In the genomic region with DNA sequence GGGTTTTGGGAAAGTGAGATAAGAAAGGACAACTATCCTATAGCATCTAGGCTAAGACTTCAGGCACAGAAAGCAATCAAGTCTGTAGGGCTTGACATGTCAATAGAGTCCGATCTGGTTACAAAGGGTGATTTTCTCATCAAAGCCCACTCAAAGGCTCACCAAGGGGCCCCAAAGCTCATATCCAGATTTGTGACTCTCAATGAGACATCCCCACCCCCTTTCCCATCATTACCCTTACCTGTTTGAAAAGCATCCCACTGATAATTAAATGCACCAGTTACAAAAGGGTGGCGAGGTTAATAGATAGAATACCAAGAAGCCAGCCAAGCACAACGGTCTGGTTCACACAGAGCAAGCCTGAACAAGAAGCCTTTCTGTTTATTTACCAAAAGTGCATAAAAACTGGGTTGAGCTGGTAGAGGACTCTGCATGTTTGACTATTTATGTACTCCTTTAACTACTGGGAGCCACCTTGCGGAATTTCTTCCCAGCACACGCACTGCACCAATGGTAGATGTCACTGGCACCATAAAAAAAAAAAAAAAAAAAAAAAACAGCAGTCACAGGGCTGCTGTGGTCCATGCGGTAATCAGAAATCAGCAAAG, we compare ENCODE assay signal across 12 cellular contexts. TPM values are rescaled to one million over a fixed set of nuclear protein-coding genes. Genes with fewer than 3 reads are reported as not detected.
DNase-seq lines count a peak whose midpoint lies in the region; ATAC-seq and TF ChIP-seq lines count a peak whose summit lies in the region.
"Had no signal": no experiment of that assay in that cellular context is flagged by ENCODE, and none has a peak within 500 bp of the region (broad histone marks: within the 10 kb centered on the region; RNA-seq: fewer than 3 reads in every experiment).

No MANE protein-coding gene starts in this region.

- no peaks in the 10 kb centered on the region for H3K27me3 ChIP-seq in body of pancreas
- H3K27me3 ChIP-seq in thyroid gland = no peaks in the 10 kb centered on the region

- TF ChIP-seq POLR2A in body of pancreas (IDR thresholded peaks at IDR 0.05) (no peak), thyroid gland (IDR thresholded peaks at IDR 0.05) (no peak)

- no peaks in the 10 kb centered on the region for H3K9me3 Mint-ChIP-seq in activated T-cell treated with anti-CD3 and anti-CD28 coated beads, Interleukin-2, amount 50 U/mL, for 4 hours
- H3K9me3 Mint-ChIP-seq: CD8-positive, alpha-beta T cell; memory B cell had no signal

- intact Hi-C loops in body of pancreas (cut with DNase I) (loop anchor here (10.0 kb wide), 1 partner anchor 607 kb away; no protein-coding TSS in a partner anchor), thyroid gland (cut with DNase I) (no loop called here)

- no peak for TF ChIP-seq CTCF in body of pancreas (IDR thresholded peaks at IDR 0.05)
- TF ChIP-seq CTCF in thyroid gland (IDR thresholded peaks at IDR 0.05) = peak in 4 of 6 experiments; percentile 26 to 63 (median 39)

- no peaks in the 10 kb centered on the region for H3K36me3 ChIP-seq in body of pancreas (replicated peaks in 1 of 2; ENCODE audit: insufficient read depth in 1 of 2, low read depth in 2 of 2)
- peaks cover 0 to 3% of the 10 kb centered on the region in 2 donors for H3K36me3 ChIP-seq in thyroid gland

- H3K4me3 ChIP-seq in body of pancreas (no peak overlapping the region), thyroid gland (replicated peaks in 1 of 3) (no peak overlapping the region)

- H3K9me3 ChIP-seq in body of pancreas (no peaks in the 10 kb centered on the region), thyroid gland (no peaks in the 10 kb centered on the region)

- H3K27me3 Mint-ChIP-seq in activated T-cell treated with anti-CD3 and anti-CD28 coated beads, Interleukin-2, amount 50 U/mL, for 4 hours (ENCODE audit: low read depth) = peaks cover 48% of the 10 kb centered on the region

- H3K4me3 Mint-ChIP-seq in activated T-cell treated with anti-CD3 and anti-CD28 coated beads, Interleukin-2, amount 50 U/mL, for 4 hours = no peak overlapping the region
- H3K4me3 Mint-ChIP-seq: CD8-positive, alpha-beta T cell; memory B cell had no signal

- WGBS in body of pancreas, 2 donors = 70 to 76% methylated on average over 6 of the region's 6 CpGs
- WGBS in thyroid gland, 2 donors = 43 to 46% methylated on average over 6 of the region's 6 CpGs

- H3K27ac ChIP-seq in body of pancreas (peak overlapping the region; percentile 65 to 76 (median 73)), thyroid gland (peak overlapping the region; percentile 55 to 99 (median 60))

- peaks cover 19% of the 10 kb centered on the region for H3K4me1 Mint-ChIP-seq in activated T-cell treated with anti-CD3 and anti-CD28 coated beads, Interleukin-2, amount 50 U/mL, for 4 hours (ENCODE audit: low read depth)

- DNase-seq in NCI-H146 treated with DMSO at 0.1 percent for 48 hours (lab: John Stamatoyannopoulos, UW; ENCODE audit: unreplicated experiment) (peak; percentile 83), body of pancreas (no peak), kidney tubule cell (ENCODE audit: low spot score) (peak; percentile 78), thyroid gland (peak; percentile 42 to 59), amniotic stem cell (lab: John Stamatoyannopoulos, UW) (no peak)
- DNase-seq in activated T-cell treated with anti-CD3 and anti-CD28 coated beads, Interleukin-2, amount 50 U/mL, for 4 hours = no peak
- DNase-seq: CD8-positive, alpha-beta T cell; foreskin fibroblast; retina; SHP77 treated with DMSO at 0.1 percent for 48 hours had no signal

- no peaks in the 10 kb centered on the region for H3K36me3 Mint-ChIP-seq in activated T-cell treated with anti-CD3 and anti-CD28 coated beads, Interleukin-2, amount 50 U/mL, for 4 hours (ENCODE audit: insufficient read depth)
- H3K36me3 Mint-ChIP-seq: CD8-positive, alpha-beta T cell; memory B cell had no signal

- H3K4me1 ChIP-seq in body of pancreas = peaks cover 88% of the 10 kb centered on the region
- peaks cover 63 to 85% of the 10 kb centered on the region in 2 donors for H3K4me1 ChIP-seq in thyroid gland

- ATAC-seq in body of pancreas (no peak), GM18867 (IDR thresholded peaks at IDR 0.05; ENCODE audit: unreplicated experiment) (no peak)
- no peak for ATAC-seq in activated T-cell treated with anti-CD3 and anti-CD28 coated beads, Interleukin-2, amount 50 U/mL, for 4 hours
- ATAC-seq: CD8-positive, alpha-beta T cell had no signal

RNA-seq across cellular contexts. Expression of gene JAG1, which starts 6.1 kb away (rescaled TPM):
- total RNA-seq in body of pancreas (10 to 100 TPM; 41.2 to 55.7 TPM), thyroid gland (10 to 100 TPM; 41.2 to 67.9 (median 46.2) TPM)
- under 1 TPM; 0.33 to 0.47 (median 0.38) TPM for total RNA-seq in activated T-cell treated with anti-CD3 and anti-CD28 coated beads, Interleukin-2, amount 50 U/mL, for 4 hours

Comparison
In these comparisons a context has a peak if more than half of its experiments do, and no peak if none do; other contexts are left out.
1. DNase-seq: peak in NCI-H146 treated with DMSO at 0.1 percent for 48 hours (single experiment), kidney tubule cell (single experiment) and thyroid gland (2 of 2); none in body of pancreas (0 of 4), activated T-cell treated with anti-CD3 and anti-CD28 coated beads, Interleukin-2, amount 50 U/mL, for 4 hours (single experiment) and amniotic stem cell (single experiment).
2. CTCF ChIP-seq: peak in thyroid gland (4 of 6); none in body of pancreas (0 of 7).
3. RNA of gene JAG1, which starts 6.1 kb away (total RNA-seq): 41.2 to 55.7 TPM in body of pancreas and 41.2 to 67.9 TPM in thyroid gland; 0.33 to 0.47 TPM in activated T-cell treated with anti-CD3 and anti-CD28 coated beads, Interleukin-2, amount 50 U/mL, for 4 hours; every median in the first group is over 10 times any median in the second.